Comparison of ENCODE assay signal across 23 cellular contexts in genomic region chr21:44947930-44948331, GRCh38. TPM values are rescaled to one million over a fixed set of nuclear protein-coding genes. Genes with fewer than 3 reads are reported as not detected.
A peak's percentile ranks its signal among the peaks of the same experiment; 100 is the strongest.
DNase-seq lines count a peak whose midpoint lies in the region; ATAC-seq and TF ChIP-seq lines count a peak whose summit lies in the region.
"Had no signal": no experiment of that assay in that cellular context is flagged by ENCODE, and none has a peak within 500 bp of the region (broad histone marks: within the 10 kb centered on the region; RNA-seq: fewer than 3 reads in every experiment).

No MANE protein-coding gene starts in this region.

- 83 to 92% (median 88%) methylated on average over 28 to 33 of the region's 33 CpGs for WGBS in heart left ventricle, 4 donors

- intact Hi-C loops in heart left ventricle (cut with DNase I) (loop anchor here in 8 of 10 donors (2.0 to 10.0 kb wide), 7 partner anchors 129 to 487 kb away; partner anchors contain the start of gene POFUT2 (in 1 of the 8)), posterior vena cava (cut with DNase I) (no loop called here)

- CTCF ChIA-PET in RWPE1 (lab: Yijun Ruan, JAX): interaction anchor here (0.6 to 5.4 kb wide), 8 partner anchors 15 to 872 kb away, joined by 3 to 57 read pairs (median 4); no protein-coding TSS in a partner anchor

- H3K4me1 Mint-ChIP-seq in T-helper 2 cell treated with Interferon-gamma antibody and Interleukin-4, amounts not matched to agents 5 μg/mL and 100 μg/mL, for 36 hours (ENCODE audit: low read depth): peaks cover 6% of the 10 kb centered on the region
- H3K4me1 Mint-ChIP-seq: mesothelial cell of epicardium had no signal

- DNase-seq in BE2C (peak; percentile 13), RWPE1 (ENCODE audit: low spot score) (no peak), heart left ventricle (peak in 3 of 5 donors; percentile 80 to 84 (median 84)), posterior vena cava (ENCODE audit: low spot score) (peak; percentile 79), HT-29 (ENCODE audit: low spot score) (no peak), NCI-H748 (lab: John Stamatoyannopoulos, UW; ENCODE audit: unreplicated experiment) (no peak)
- no peak for DNase-seq in T-helper 2 cell treated with Interferon-gamma antibody and Interleukin-4, amounts not matched to agents 5 μg/mL and 100 μg/mL, for 36 hours (ENCODE audit: low spot score)
- DNase-seq: ACHN; activated CD4-positive, alpha-beta T cell treated with anti-CD3 and anti-CD28 coated beads, Interleukin-2, amount 50 U/mL, for 48 hours; activated T-cell treated with anti-CD3 and anti-CD28 coated beads for 4 hours; foreskin keratinocyte; kidney glomerular epithelial cell; MM.1S; NCI-H1436; NCI-H526 treated with DMSO at 0.1 percent for 48 hours; SIG-M5; testis had no signal

- POLR2A ChIA-PET in RWPE1 (lab: Yijun Ruan, JAX; ENCODE audit: low non-redundant PET): interaction anchor here (0.6 kb wide), 2 partner anchors 131 to 185 kb away, joined by 3 read pairs; no protein-coding TSS in a partner anchor

- TF ChIP-seq POLR2A in heart left ventricle (IDR thresholded peaks at IDR 0.05): no peak

- H3K4me3 ChIP-seq in BE2C (ENCODE audit: low read depth, low read length) (no peak overlapping the region), heart left ventricle (no peak overlapping the region)
- H3K4me3 ChIP-seq: dorsolateral prefrontal cortex, prostate gland, testis had no signal

- no peaks in the 10 kb centered on the region for H3K27me3 ChIP-seq in BE2C
- H3K27me3 ChIP-seq in heart left ventricle: no peaks in the 10 kb centered on the region
- H3K27me3 ChIP-seq: dorsolateral prefrontal cortex, foreskin keratinocyte, testis had no signal

- no peaks in the 10 kb centered on the region for H3K9me3 Mint-ChIP-seq in T-helper 2 cell treated with Interferon-gamma antibody and Interleukin-4, amounts not matched to agents 5 μg/mL and 100 μg/mL, for 36 hours
- H3K9me3 Mint-ChIP-seq: mesothelial cell of epicardium; stimulated activated effector memory CD8-positive, alpha-beta T cell treated with anti-CD3 and anti-CD28 coated beads, Interleukin-12 subunit alpha, Interleukin-12 subunit beta, amount 100 ng/mL, for 72 hours had no signal

- H3K4me1 ChIP-seq in BE2C (no peaks in the 10 kb centered on the region), heart left ventricle (peaks cover 0 to 75% (median 38%) of the 10 kb centered on the region in 12 donors)
- H3K4me1 ChIP-seq: foreskin keratinocyte, prostate gland, testis had no signal

- H3K36me3 Mint-ChIP-seq in T-helper 2 cell treated with Interferon-gamma antibody and Interleukin-4, amounts not matched to agents 5 μg/mL and 100 μg/mL, for 36 hours (ENCODE audit: low read depth): peaks cover 19% of the 10 kb centered on the region

- H3K9me3 ChIP-seq in BE2C (no peaks in the 10 kb centered on the region), heart left ventricle (no peaks in the 10 kb centered on the region)
- H3K9me3 ChIP-seq: prostate gland, testis had no signal

- no peak for TF ChIP-seq CTCF in BE2C (IDR thresholded peaks at IDR 0.05; ENCODE audit: low read depth, low read length)
- TF ChIP-seq CTCF in RWPE1 (conservative IDR thresholded peaks at IDR 0.05; ENCODE audit: low read depth): no peak
- TF ChIP-seq CTCF in heart left ventricle (IDR thresholded peaks at IDR 0.05): peak in 1 of 12 donors; percentile 4

- no peak overlapping the region for H3K27ac Mint-ChIP-seq in T-helper 2 cell treated with Interferon-gamma antibody and Interleukin-4, amounts not matched to agents 5 μg/mL and 100 μg/mL, for 36 hours
- H3K27ac Mint-ChIP-seq: mesothelial cell of epicardium; stimulated activated effector memory CD8-positive, alpha-beta T cell treated with anti-CD3 and anti-CD28 coated beads, Interleukin-12 subunit alpha, Interleukin-12 subunit beta, amount 100 ng/mL, for 72 hours had no signal

- H3K36me3 ChIP-seq in BE2C: peaks cover 61% of the 10 kb centered on the region
- peaks cover 0 to 34% (median 19%) of the 10 kb centered on the region in 9 donors for H3K36me3 ChIP-seq in heart left ventricle
- H3K36me3 ChIP-seq: prostate gland had no signal

- no peak overlapping the region for H3K4me3 Mint-ChIP-seq in T-helper 2 cell treated with Interferon-gamma antibody and Interleukin-4, amounts not matched to agents 5 μg/mL and 100 μg/mL, for 36 hours
- H3K4me3 Mint-ChIP-seq: mesothelial cell of epicardium; stimulated activated effector memory CD8-positive, alpha-beta T cell treated with anti-CD3 and anti-CD28 coated beads, Interleukin-12 subunit alpha, Interleukin-12 subunit beta, amount 100 ng/mL, for 72 hours had no signal

- no peaks in the 10 kb centered on the region for H3K27me3 Mint-ChIP-seq in T-helper 2 cell treated with Interferon-gamma antibody and Interleukin-4, amounts not matched to agents 5 μg/mL and 100 μg/mL, for 36 hours (ENCODE audit: low read depth)

- peak in 2 of 4 donors; percentile 6 to 23 for ATAC-seq in heart left ventricle
- ATAC-seq in HG02981 (IDR thresholded peaks at IDR 0.05; ENCODE audit: unreplicated experiment): no peak
- ATAC-seq: foreskin keratinocyte; stimulated activated effector memory CD8-positive, alpha-beta T cell treated with anti-CD3 and anti-CD28 coated beads, Interleukin-12 subunit alpha, Interleukin-12 subunit beta, amount 100 ng/mL, for 72 hours had no signal

- H3K27ac ChIP-seq in RWPE1 (peak overlapping the region; percentile 71), heart left ventricle (peak overlapping the region in 11 of 12 donors; percentile 23 to 96 (median 81))
- H3K27ac ChIP-seq: foreskin keratinocyte, prostate gland, testis had no signal

RNA-seq across cellular contexts. Expression of gene SLX9, which starts 8.1 kb away (rescaled TPM):
- polyA plus RNA-seq in BE2C (2012; ENCODE audit: insufficient read depth, insufficient read length, low read depth): 105 TPM
- total RNA-seq in heart left ventricle (10 to 100 TPM; 38.5 to 53.1 (median 47.1) TPM), posterior vena cava (10 to 100 TPM; 25.8 to 31.6 TPM)
- polyA plus RNA-seq in heart left ventricle: 10 to 100 TPM; 63.8 to 77.8 TPM
- total RNA-seq in HT-29 (2014; rRNA removed; shearing (Covaris generic)): 27.4 and 31.3 TPM in 2 replicates

RNA-seq across cellular contexts. Expression of gene ITGB2, which starts 27.2 kb away (rescaled TPM):
- polyA plus RNA-seq in BE2C (2012; ENCODE audit: insufficient read depth, insufficient read length, low read depth): not detected
- total RNA-seq in heart left ventricle (100 to 1,000 TPM in 2 of 9 donors, 10 to 100 TPM in 5, 1 to 10 TPM in 2; 7.4 to 253 (median 27.7) TPM), posterior vena cava (100 to 1,000 TPM in 1 of 2 donors, 10 to 100 TPM in 1; 47.9 to 122 TPM)
- 10 to 100 TPM in 1 of 2 donors, 1 to 10 TPM in 1; 6.1 to 12.3 TPM for polyA plus RNA-seq in heart left ventricle
- not detected in 2 replicates for total RNA-seq in HT-29 (2014; rRNA removed; shearing (Covaris generic))
- polyA plus RNA-seq: neural cell had no signal

Comparison
In these comparisons a context has a peak if more than half of its experiments do, and no peak if none do; other contexts are left out.
1. DNase-seq: peak in BE2C (single experiment), heart left ventricle (3 of 5) and posterior vena cava (single experiment); none in RWPE1 (single experiment), HT-29 (single experiment), NCI-H748 (single experiment) and T-helper 2 cell treated with Interferon-gamma antibody and Interleukin-4, amounts not matched to agents 5 μg/mL and 100 μg/mL, for 36 hours (single experiment).
2. intact Hi-C loops: an anchor here in heart left ventricle (2.0 to 10.0 kb wide); none called in posterior vena cava.